In genomic region chr1:56644064-56644940, GRCh38 we compare ENCODE assay signal across 8 cellular contexts. TPM values are rescaled to one million over a fixed set of nuclear protein-coding genes. Genes with fewer than 3 reads are reported as not detected.
DNase-seq lines count a peak whose midpoint lies in the region; ATAC-seq and TF ChIP-seq lines count a peak whose summit lies in the region.

No MANE protein-coding gene starts in this region.

- H3K4me3 ChIP-seq in LNCaP clone FGC (ENCODE audit: low read depth, low read length) (peak overlapping the region; percentile 67), choroid plexus epithelial cell (ENCODE audit: low read depth, low read length) (peak overlapping the region; percentile 70), lower leg skin (ENCODE audit: low read depth, poor library complexity, severe bottlenecking) (peak overlapping the region; percentile 56), upper lobe of left lung (peak overlapping the region; percentile 23 to 66 (median 59))

- H3K4me1 ChIP-seq in upper lobe of left lung = peaks cover 0 to 18% (median 4%) of the 10 kb centered on the region in 4 donors

- TF ChIP-seq POLR2A in lower leg skin (IDR thresholded peaks at IDR 0.05) = no peak
- TF ChIP-seq POLR2A in upper lobe of left lung (IDR thresholded peaks at IDR 0.05) = no peak

- WGBS in lower leg skin, 2 donors = 17% methylated on average over 24 of the region's 24 CpGs
- WGBS in upper lobe of left lung, 2 donors = 8 to 12% methylated on average over 24 of the region's 24 CpGs

- intact Hi-C loops in lower leg skin (cut with DNase I; ENCODE audit: low total_unique reads) = no loop called here

- H3K27me3 ChIP-seq in upper lobe of left lung = peaks cover 0 to 17% (median 6%) of the 10 kb centered on the region in 4 donors

- peak overlapping the region in 2 of 4 donors; percentile 53 to 75 for H3K27ac ChIP-seq in upper lobe of left lung

- TF ChIP-seq CTCF in LNCaP clone FGC (IDR thresholded peaks at IDR 0.05; ENCODE audit: control insufficient read depth, extremely low read depth, insufficient read depth) (no peak), choroid plexus epithelial cell (conservative IDR thresholded peaks at IDR 0.05; ENCODE audit: low read depth, low read length) (no peak), lower leg skin (IDR thresholded peaks at IDR 0.05) (no peak), upper lobe of left lung (IDR thresholded peaks at IDR 0.05) (no peak)

- ATAC-seq in upper lobe of left lung (ENCODE audit: low FRiP score in 2 of 2) = peak; percentile 26 to 51
- ATAC-seq in HG02763 (IDR thresholded peaks at IDR 0.05; ENCODE audit: unreplicated experiment) = no peak

- TF ChIP-seq EP300 in upper lobe of left lung (IDR thresholded peaks at IDR 0.05) = no peak

- no peaks in the 10 kb centered on the region for H3K9me3 ChIP-seq in upper lobe of left lung

- peak; percentile 73 for DNase-seq in COLO668 (lab: John Stamatoyannopoulos, UW; ENCODE audit: unreplicated experiment)
- DNase-seq in LNCaP clone FGC (ENCODE audit: low read depth) = no peak
- DNase-seq in choroid plexus epithelial cell (ENCODE audit: low read depth) = peak; percentile 45
- no peak for DNase-seq in lower leg skin (ENCODE audit: low spot score in 2 of 2)
- no peak for DNase-seq in upper lobe of left lung
- DNase-seq in NCI-H1930 (lab: John Stamatoyannopoulos, UW) = no peak
- no peak for DNase-seq in hepatic stellate cell (ENCODE audit: low spot score)

- no peaks in the 10 kb centered on the region for H3K36me3 ChIP-seq in upper lobe of left lung

RNA-seq across cellular contexts. Expression of gene PRKAA2, which starts 0.8 kb away (rescaled TPM):
- total RNA-seq in lower leg skin (1 to 10 TPM in 2 of 4 donors, under 1 TPM in 2; 0.69 to 2.1 (median 1.2) TPM), upper lobe of left lung (1 to 10 TPM in 5 of 6 donors, under 1 TPM in 1; 0.78 to 8.2 (median 1.6) TPM)

Comparison
In these comparisons a context has a peak if more than half of its experiments do, and no peak if none do; other contexts are left out.
1. DNase-seq: peak in COLO668 (single experiment) and choroid plexus epithelial cell (single experiment); none in LNCaP clone FGC (single experiment), lower leg skin (0 of 2), upper lobe of left lung (0 of 2), NCI-H1930 (0 of 2) and hepatic stellate cell (single experiment).
2. Peak in every context shown above with its lines, with median percentiles within 50 percentile points of each other: H3K4me3 ChIP-seq.